ENCODE assay signal across 1 cellular context in the genomic region with DNA sequence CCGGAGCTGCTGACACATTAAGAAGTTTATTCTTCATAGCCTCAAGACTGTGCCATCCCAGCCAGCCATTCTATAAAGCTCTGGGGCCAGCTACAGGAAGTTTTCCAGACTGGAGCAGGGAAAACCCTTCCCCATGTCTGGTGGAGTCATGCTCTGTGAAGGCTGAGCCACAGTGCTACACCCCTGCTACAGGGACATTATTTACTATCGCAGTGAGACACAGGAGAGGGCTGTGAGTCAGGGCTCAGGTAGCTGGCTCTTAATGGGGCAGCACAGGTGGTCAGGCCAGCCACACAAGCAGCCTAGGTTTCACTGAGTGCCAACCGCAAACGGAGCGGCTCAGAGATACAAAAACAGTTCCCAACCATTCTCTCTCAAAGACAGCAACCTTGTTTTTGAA.
TF ChIP-seq lines count a peak whose summit lies in the region.

No MANE protein-coding gene starts in this region.

TF ChIP-seq in A549, 52 proteins besides CTCF, POLR2A, EP300 and RAD21 (continued from another document):
- TF ChIP-seq, protein P1, sequence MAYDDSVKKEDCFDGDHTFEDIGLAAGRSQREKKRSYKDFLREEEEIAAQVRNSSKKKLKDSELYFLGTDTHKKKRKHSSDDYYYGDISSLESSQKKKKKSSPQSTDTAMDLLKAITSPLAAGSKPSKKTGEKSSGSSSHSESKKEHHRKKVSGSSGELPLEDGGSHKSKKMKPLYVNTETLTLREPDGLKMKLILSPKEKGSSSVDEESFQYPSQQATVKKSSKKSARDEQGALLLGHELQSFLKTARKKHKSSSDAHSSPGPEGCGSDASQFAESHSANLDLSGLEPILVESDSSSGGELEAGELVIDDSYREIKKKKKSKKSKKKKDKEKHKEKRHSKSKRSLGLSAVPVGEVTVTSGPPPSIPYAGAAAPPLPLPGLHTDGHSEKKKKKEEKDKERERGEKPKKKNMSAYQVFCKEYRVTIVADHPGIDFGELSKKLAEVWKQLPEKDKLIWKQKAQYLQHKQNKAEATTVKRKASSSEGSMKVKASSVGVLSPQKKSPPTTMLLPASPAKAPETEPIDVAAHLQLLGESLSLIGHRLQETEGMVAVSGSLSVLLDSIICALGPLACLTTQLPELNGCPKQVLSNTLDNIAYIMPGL (CRISPR knock-in tag; IDR thresholded peaks at IDR 0.05; ENCODE audit: borderline replicate concordance): no peak
- no peak for TF ChIP-seq HDAC2 (IDR thresholded peaks at IDR 0.05)
- no peak for TF ChIP-seq RARB (CRISPR knock-in tag; IDR thresholded peaks at IDR 0.05)
- no peak for TF ChIP-seq HOXA7 (CRISPR knock-in tag; IDR thresholded peaks at IDR 0.05)
- TF ChIP-seq, protein P2, sequence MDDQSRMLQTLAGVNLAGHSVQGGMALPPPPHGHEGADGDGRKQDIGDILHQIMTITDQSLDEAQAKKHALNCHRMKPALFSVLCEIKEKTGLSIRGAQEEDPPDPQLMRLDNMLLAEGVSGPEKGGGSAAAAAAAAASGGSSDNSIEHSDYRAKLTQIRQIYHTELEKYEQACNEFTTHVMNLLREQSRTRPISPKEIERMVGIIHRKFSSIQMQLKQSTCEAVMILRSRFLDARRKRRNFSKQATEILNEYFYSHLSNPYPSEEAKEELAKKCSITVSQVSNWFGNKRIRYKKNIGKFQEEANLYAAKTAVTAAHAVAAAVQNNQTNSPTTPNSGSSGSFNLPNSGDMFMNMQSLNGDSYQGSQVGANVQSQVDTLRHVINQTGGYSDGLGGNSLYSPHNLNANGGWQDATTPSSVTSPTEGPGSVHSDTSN (IDR thresholded peaks at IDR 0.05): no peak
- no peak for TF ChIP-seq MAFK (IDR thresholded peaks at IDR 0.05; ENCODE audit: partially characterized antibody)
- no peak for TF ChIP-seq EHMT2 (IDR thresholded peaks at IDR 0.05; ENCODE audit: low read depth)
- TF ChIP-seq FOXS1 (CRISPR knock-in tag; IDR thresholded peaks at IDR 0.05): no peak
TF ChIP-seq in A549: peak in this region for 3.
